In the genomic region with DNA sequence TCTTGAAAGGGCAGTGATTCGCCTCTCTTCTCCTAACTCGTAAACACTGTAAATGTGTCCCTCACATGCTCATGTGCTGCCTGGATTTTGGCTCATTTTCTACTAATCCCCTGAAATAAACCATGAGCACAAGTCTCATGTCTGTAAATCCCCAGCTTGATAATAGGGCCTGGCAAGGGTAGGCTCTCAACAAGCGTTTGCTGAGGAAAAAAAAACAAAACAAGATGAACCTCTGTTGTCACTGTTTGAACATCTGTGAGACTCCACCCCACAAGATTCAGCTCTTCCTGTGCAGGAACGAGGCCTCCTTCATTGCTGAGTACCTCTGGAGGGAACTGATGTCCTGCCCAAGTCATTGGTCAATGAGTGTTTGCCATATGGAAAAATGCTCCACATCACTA, we compare ENCODE assay signal across 21 cellular contexts. TPM values are rescaled to one million over a fixed set of nuclear protein-coding genes. Genes with fewer than 3 reads are reported as not detected.
A peak's percentile ranks its signal among the peaks of the same experiment; 100 is the strongest.
DNase-seq lines count a peak whose midpoint lies in the region; ATAC-seq, FAIRE-seq and TF ChIP-seq lines count a peak whose summit lies in the region.
"Had no signal": no experiment of that assay in that cellular context is flagged by ENCODE, and none has a peak within 500 bp of the region (broad histone marks: within the 10 kb centered on the region; RNA-seq: fewer than 3 reads in every experiment).

No MANE protein-coding gene starts in this region.

- ATAC-seq in T-helper 17 cell: no peak
- ATAC-seq in GM21576 (IDR thresholded peaks at IDR 0.05; ENCODE audit: unreplicated experiment): no peak
- ATAC-seq: gastrocnemius medialis; right cardiac atrium; stimulated activated naive B cell treated with anti-CD40 and anti-IgM and Interleukin-4, amounts not matched to agents 10 μg/mL and 1 μg/mL and 100 μg/mL, for 72 hours had no signal

- DNase-seq in EH (ENCODE audit: low read depth): peak; percentile 66
- DNase-seq in NCI-H82 (lab: John Stamatoyannopoulos, UW): peak; percentile 64
- peak; percentile 33 for DNase-seq in epithelial cell of esophagus (ENCODE audit: low read depth)
- DNase-seq in GM12892 (ENCODE audit: insufficient read length): no peak
- DNase-seq in T-helper 17 cell: no peak
- no peak for DNase-seq in NOMO-1 treated with dmso at 0.1 percent for 144 hours (lab: John Stamatoyannopoulos, UW; ENCODE audit: unreplicated experiment)
- DNase-seq: activated CD4-positive, alpha-beta T cell treated with anti-CD3 and anti-CD28 coated beads, Interleukin-2, amount 10 ng/mL, durations not matched to agents 7 days and 5 days; activated naive CD4-positive, alpha-beta T cell; anterior cingulate cortex; CD4-positive, alpha-beta memory T cell; DMS53; gastrocnemius medialis; left ventricle myocardium inferior; NCI-H774; Peyer's patch; right cardiac atrium; stimulated activated naive B cell treated with anti-CD40 and anti-IgM and Interleukin-4, amounts not matched to agents 10 μg/mL and 1 μg/mL and 100 μg/mL, for 72 hours; upper lobe of left lung had no signal

- no peak for TF ChIP-seq POLR2A in GM12892 (IDR thresholded peaks at IDR 0.05; ENCODE audit: low read depth, low read length)

- H3K9me3 ChIP-seq in T-helper 17 cell (ENCODE audit: control insufficient read depth, low read length, poor library complexity, severe bottlenecking): no peaks in the 10 kb centered on the region
- H3K9me3 ChIP-seq: gastrocnemius medialis, left ventricle myocardium inferior, Peyer's patch, upper lobe of left lung had no signal

- H3K27me3 Mint-ChIP-seq in nephron (ENCODE audit: low read depth): peaks cover 17% of the 10 kb centered on the region
- peaks cover 65% of the 10 kb centered on the region for H3K27me3 Mint-ChIP-seq in T-helper 17 cell

- H3K4me1 Mint-ChIP-seq in nephron: peaks cover 38% of the 10 kb centered on the region
- peaks cover 9% of the 10 kb centered on the region for H3K4me1 Mint-ChIP-seq in T-helper 17 cell

- H3K4me3 ChIP-seq in epithelial cell of esophagus (ENCODE audit: low read length): no peak overlapping the region
- H3K4me3 ChIP-seq: gastrocnemius medialis, left ventricle myocardium inferior, Peyer's patch, upper lobe of left lung had no signal

- H3K27ac Mint-ChIP-seq in nephron (peak overlapping the region; percentile 34 to 86 (median 75)), T-helper 17 cell (no peak overlapping the region)
- H3K27ac Mint-ChIP-seq: activated CD4-positive, alpha-beta T cell treated with anti-CD3 and anti-CD28 coated beads, Interleukin-2, amount 10 ng/mL, durations not matched to agents 7 days and 5 days; CD4-positive, alpha-beta memory T cell; stimulated activated naive B cell treated with anti-CD40 and anti-IgM and Interleukin-4, amounts not matched to agents 10 μg/mL and 1 μg/mL and 100 μg/mL, for 72 hours had no signal

- peak overlapping the region in 1 of 3 experiments; percentile 34 for H3K4me3 Mint-ChIP-seq in nephron
- H3K4me3 Mint-ChIP-seq in T-helper 17 cell: no peak overlapping the region
- H3K4me3 Mint-ChIP-seq: activated CD4-positive, alpha-beta T cell treated with anti-CD3 and anti-CD28 coated beads, Interleukin-2, amount 10 ng/mL, durations not matched to agents 7 days and 5 days; CD4-positive, alpha-beta memory T cell; stimulated activated naive B cell treated with anti-CD40 and anti-IgM and Interleukin-4, amounts not matched to agents 10 μg/mL and 1 μg/mL and 100 μg/mL, for 72 hours had no signal

- TF ChIP-seq CTCF in epithelial cell of esophagus (IDR thresholded peaks at IDR 0.05; ENCODE audit: insufficient read depth, low read depth, low read length, missing control alignments) (no peak), nephron (IDR thresholded peaks at IDR 0.05; ENCODE audit: unreplicated experiment in 3 of 3) (no peak)

- H3K36me3 Mint-ChIP-seq in nephron (ENCODE audit: low read depth) (no peaks in the 10 kb centered on the region), T-helper 17 cell (ENCODE audit: low read depth) (peaks cover 2% of the 10 kb centered on the region)
- H3K36me3 Mint-ChIP-seq: CD4-positive, alpha-beta memory T cell had no signal

- peaks cover 2% of the 10 kb centered on the region for H3K9me3 Mint-ChIP-seq in nephron
- H3K9me3 Mint-ChIP-seq: activated CD4-positive, alpha-beta T cell treated with anti-CD3 and anti-CD28 coated beads, Interleukin-2, amount 10 ng/mL, durations not matched to agents 7 days and 5 days had no signal

- no peak for FAIRE-seq in GM12892 (lab: Jason Lieb, UNC)
- FAIRE-seq: H54 had no signal

RNA-seq across cellular contexts. Expression of gene CYB5R2, which starts 4.5 kb away (rescaled TPM):
- 23.2 TPM for polyA plus RNA-seq in GM12892 (2012; ENCODE audit: missing spikeins)
- under 1 TPM in 1 of 2 donors, not detected in 1; 0.20 TPM for total RNA-seq in T-helper 17 cell
- total RNA-seq: CD4-positive, alpha-beta memory T cell had no signal

RNA-seq across cellular contexts. Expression of gene OVCH2, which starts 28.5 kb away (rescaled TPM):
- polyA plus RNA-seq in GM12892 (2012; ENCODE audit: missing spikeins): not detected
- not detected for total RNA-seq in T-helper 17 cell
- total RNA-seq: activated CD4-positive, alpha-beta T cell treated with anti-CD3 and anti-CD28 coated beads, Interleukin-2, amount 10 ng/mL, durations not matched to agents 7 days and 5 days; CD4-positive, alpha-beta memory T cell; gastrocnemius medialis; left ventricle myocardium inferior; Peyer's patch; right cardiac atrium had no signal
- polyA plus RNA-seq: CD4-positive, alpha-beta memory T cell; right cardiac atrium had no signal

Comparison
In these comparisons a context has a peak if more than half of its experiments do, and no peak if none do; other contexts are left out.
1. DNase-seq: peak in EH (single experiment), NCI-H82 (single experiment) and epithelial cell of esophagus (single experiment); none in GM12892 (single experiment), T-helper 17 cell (0 of 3) and NOMO-1 treated with dmso at 0.1 percent for 144 hours (single experiment).